ENCODE assay signal across 24 cellular contexts in genomic region chr6:11448038-11448437, GRCh38.
"Had no signal": no experiment of that assay in that cellular context is flagged by ENCODE, and none has a peak within 500 bp of the region (broad histone marks: within the 10 kb centered on the region; RNA-seq: fewer than 3 reads in every experiment).

No MANE protein-coding gene starts in this region.

- DNase-seq: colonic mucosa; dermis blood vessel endothelial cell; effector memory CD4-positive, alpha-beta T cell; foreskin keratinocyte; heart right ventricle; hippocampal formation; left cardiac atrium; left lung; naive thymus-derived CD8-positive, alpha-beta T cell; nephron progenitor cell; nucleus accumbens; right cardiac atrium; sigmoid colon; stimulated activated CD4-positive, alpha-beta T cell treated with anti-CD3 and anti-CD28 coated beads, Interleukin-2, amount 100 ng/mL, for 24 hours; stimulated activated CD4-positive, alpha-beta T cell treated with anti-CD3 and anti-CD28 coated beads, Interleukin-4, amount 100 ng/mL, for 24 hours; stimulated activated naive CD8-positive, alpha-beta T cell treated with anti-CD3 and anti-CD28 coated beads, Interleukin-15, Interleukin-2, amounts not matched to agents 100 U/mL and 50 U/mL, for 24 hours; substantia nigra; testis; tibial artery had no signal

- H3K4me3 Mint-ChIP-seq: naive thymus-derived CD8-positive, alpha-beta T cell; nephron progenitor cell; stimulated activated effector memory CD8-positive, alpha-beta T cell treated with anti-CD3 and anti-CD28 coated beads, Interleukin-12 subunit alpha, Interleukin-12 subunit beta, amount 100 ng/mL, for 72 hours; type B pancreatic cell had no signal

- H3K4me1 ChIP-seq: colonic mucosa, esophagus muscularis mucosa, foreskin keratinocyte, gastroesophageal sphincter, heart right ventricle, left lung, prostate gland, sigmoid colon, testis, tibial artery had no signal

- H3K9me3 ChIP-seq: colonic mucosa, esophagus muscularis mucosa, gastroesophageal sphincter, left lung, prostate gland, sigmoid colon, testis, tibial artery had no signal

- H3K27ac ChIP-seq: colonic mucosa, esophagus muscularis mucosa, foreskin keratinocyte, gastroesophageal sphincter, heart right ventricle, left lung, prostate gland, sigmoid colon, testis, tibial artery had no signal

- H3K27me3 Mint-ChIP-seq: type B pancreatic cell had no signal

- H3K36me3 Mint-ChIP-seq: stimulated activated effector memory CD8-positive, alpha-beta T cell treated with anti-CD3 and anti-CD28 coated beads, Interleukin-12 subunit alpha, Interleukin-12 subunit beta, amount 100 ng/mL, for 72 hours had no signal

- H3K4me1 Mint-ChIP-seq: nephron progenitor cell; stimulated activated effector memory CD8-positive, alpha-beta T cell treated with anti-CD3 and anti-CD28 coated beads, Interleukin-12 subunit alpha, Interleukin-12 subunit beta, amount 100 ng/mL, for 72 hours had no signal

- H3K27me3 ChIP-seq: colonic mucosa, esophagus muscularis mucosa, foreskin keratinocyte, gastroesophageal sphincter, left lung, sigmoid colon, testis, tibial artery had no signal

- ATAC-seq: foreskin keratinocyte; gastroesophageal sphincter; heart right ventricle; left cardiac atrium; left lung; naive thymus-derived CD8-positive, alpha-beta T cell; right cardiac atrium; stimulated activated effector memory CD8-positive, alpha-beta T cell treated with anti-CD3 and anti-CD28 coated beads, Interleukin-12 subunit alpha, Interleukin-12 subunit beta, amount 100 ng/mL, for 72 hours; stimulated activated naive CD8-positive, alpha-beta T cell treated with anti-CD3 and anti-CD28 coated beads, Interleukin-15, Interleukin-2, amounts not matched to agents 100 U/mL and 50 U/mL, for 24 hours had no signal

- H3K36me3 ChIP-seq: colonic mucosa, esophagus muscularis mucosa, gastroesophageal sphincter, heart right ventricle, left lung, prostate gland, sigmoid colon, tibial artery had no signal

- H3K4me3 ChIP-seq: colonic mucosa, esophagus muscularis mucosa, gastroesophageal sphincter, heart right ventricle, left lung, prostate gland, sigmoid colon, testis, tibial artery had no signal

- H3K27ac Mint-ChIP-seq: naive thymus-derived CD8-positive, alpha-beta T cell; nephron progenitor cell; stimulated activated effector memory CD8-positive, alpha-beta T cell treated with anti-CD3 and anti-CD28 coated beads, Interleukin-12 subunit alpha, Interleukin-12 subunit beta, amount 100 ng/mL, for 72 hours; type B pancreatic cell had no signal
